ENCODE assay signal across 8 cellular contexts in genomic region chr1:20507564-20508410, GRCh38. TPM values are rescaled to one million over a fixed set of nuclear protein-coding genes. Genes with fewer than 3 reads are reported as not detected.
DNase-seq lines count a peak whose midpoint lies in the region; ATAC-seq and TF ChIP-seq lines count a peak whose summit lies in the region.

A gene with protein sequence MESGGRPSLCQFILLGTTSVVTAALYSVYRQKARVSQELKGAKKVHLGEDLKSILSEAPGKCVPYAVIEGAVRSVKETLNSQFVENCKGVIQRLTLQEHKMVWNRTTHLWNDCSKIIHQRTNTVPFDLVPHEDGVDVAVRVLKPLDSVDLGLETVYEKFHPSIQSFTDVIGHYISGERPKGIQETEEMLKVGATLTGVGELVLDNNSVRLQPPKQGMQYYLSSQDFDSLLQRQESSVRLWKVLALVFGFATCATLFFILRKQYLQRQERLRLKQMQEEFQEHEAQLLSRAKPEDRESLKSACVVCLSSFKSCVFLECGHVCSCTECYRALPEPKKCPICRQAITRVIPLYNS (minus strand): TSS chr1:20508151. CDS start chr1:20508024, 127 bp downstream.

- peaks cover 7% of the 10 kb centered on the region for H3K27me3 Mint-ChIP-seq in GM23338 (ENCODE audit: insufficient read depth, low read depth, poor library complexity)
- H3K27me3 Mint-ChIP-seq in activated T-helper 17 cell treated with anti-CD3 and anti-CD28 coated beads, Interleukin-2, amount 50 U/mL, for 72 hours = peaks cover under 1% of the 10 kb centered on the region
- peaks cover 0 to 5% (median 1%) of the 10 kb centered on the region in 5 donors for H3K27me3 Mint-ChIP-seq in naive thymus-derived CD4-positive, alpha-beta T cell
- peaks cover 3% of the 10 kb centered on the region for H3K27me3 Mint-ChIP-seq in stimulated activated memory B cell treated with anti-CD40 and anti-IgM and Interleukin-4, amounts not matched to agents 10 μg/mL and 1 μg/mL and 100 μg/mL, for 72 hours

- H3K79me2 ChIP-seq in GM23338 (replicated peaks; ENCODE audit: insufficient read depth) (peaks cover 44% of the 10 kb centered on the region), fibroblast of lung (ENCODE audit: control insufficient read depth, insufficient read depth, low read length) (peaks cover 38% of the 10 kb centered on the region)

- H3K9ac ChIP-seq in fibroblast of lung (ENCODE audit: insufficient read depth, low read length) = peak within 1 kb of the TSS; percentile 82

- no peaks in the 10 kb centered on the region for H3K9me2 ChIP-seq in GM23338 (ENCODE audit: insufficient read depth)

- H3K4me3 Mint-ChIP-seq in GM23338 = peak within 1 kb of the TSS; percentile 89
- H3K4me3 Mint-ChIP-seq in activated T-helper 17 cell treated with anti-CD3 and anti-CD28 coated beads, Interleukin-2, amount 50 U/mL, for 72 hours = peak within 1 kb of the TSS; percentile 82
- H3K4me3 Mint-ChIP-seq in naive thymus-derived CD4-positive, alpha-beta T cell = peak within 1 kb of the TSS; percentile 83 to 98 (median 88)
- H3K4me3 Mint-ChIP-seq in stimulated activated memory B cell treated with anti-CD40 and anti-IgM and Interleukin-4, amounts not matched to agents 10 μg/mL and 1 μg/mL and 100 μg/mL, for 72 hours = peak within 1 kb of the TSS; percentile 83

- no peaks in the 10 kb centered on the region; the same call in 1 of the 2 replicates for H3K4me1 ChIP-seq in GM23338 (ENCODE audit: insufficient read depth)
- H3K4me1 ChIP-seq in fibroblast of lung (ENCODE audit: control insufficient read depth, extremely low read depth, insufficient read depth, low read length) = peaks cover 2% of the 10 kb centered on the region
- peaks cover 8 to 22% of the 10 kb centered on the region in 2 donors for H3K4me1 ChIP-seq in naive thymus-derived CD4-positive, alpha-beta T cell (ENCODE audit: control insufficient read depth in 2 of 2, insufficient read depth in 2 of 2, low read length in 2 of 2)

- H3K4me3 ChIP-seq in GM23338 (peak within 1 kb of the TSS; percentile 95), fibroblast of lung (replicated peaks in 1 of 4; ENCODE audit: control extremely low read depth in 1 of 4, insufficient read depth in 1 of 4, low read depth in 3 of 4, low read length in 4 of 4) (peak within 1 kb of the TSS; percentile 80 to 98 (median 91))
- peak within 1 kb of the TSS; percentile 88 for H3K4me3 ChIP-seq in naive thymus-derived CD4-positive, alpha-beta T cell (ENCODE audit: low read length)

- H3K9me3 ChIP-seq in fibroblast of lung (ENCODE audit: control insufficient read depth, insufficient read depth, low read depth, low read length) = no peaks in the 10 kb centered on the region
- H3K9me3 ChIP-seq in naive thymus-derived CD4-positive, alpha-beta T cell (ENCODE audit: control insufficient read depth in 2 of 3, low read length in 3 of 3) = no peaks in the 10 kb centered on the region

- intact Hi-C loops in naive thymus-derived CD4-positive, alpha-beta T cell (cut with micrococcal nuclease) = loop anchor here (1.0 to 5.0 kb wide), 8 partner anchors 21 to 1295 kb away; partner anchors contain the start of genes PINK1 (in 2 of the 2), CAMK2N1 (in 1 of the 2), DDOST (in 1 of the 2) and EIF4G3 (in 1 of the 2)

- H3K4me1 Mint-ChIP-seq in GM23338 = peaks cover 4% of the 10 kb centered on the region; the same call in 2 of the 3 replicates
- peaks cover 10% of the 10 kb centered on the region for H3K4me1 Mint-ChIP-seq in activated T-helper 17 cell treated with anti-CD3 and anti-CD28 coated beads, Interleukin-2, amount 50 U/mL, for 72 hours
- H3K4me1 Mint-ChIP-seq in naive thymus-derived CD4-positive, alpha-beta T cell = peaks cover 15 to 40% (median 23%) of the 10 kb centered on the region in 7 donors
- H3K4me1 Mint-ChIP-seq in stimulated activated memory B cell treated with anti-CD40 and anti-IgM and Interleukin-4, amounts not matched to agents 10 μg/mL and 1 μg/mL and 100 μg/mL, for 72 hours = peaks cover 40% of the 10 kb centered on the region

- TF ChIP-seq CTCF in GM23338 (conservative IDR thresholded peaks at IDR 0.05; ENCODE audit: low read depth in 2 of 2) = no peak
- no peak for TF ChIP-seq CTCF in RWPE1 (conservative IDR thresholded peaks at IDR 0.05; ENCODE audit: low read depth)
- TF ChIP-seq CTCF in fibroblast of lung (conservative IDR thresholded peaks at IDR 0.05 in 1 of 2, IDR thresholded peaks at IDR 0.05 in 1 of 2; ENCODE audit: low read depth in 1 of 2, low read length in 2 of 2) = no peak

- no peaks in the 10 kb centered on the region for H3K36me3 Mint-ChIP-seq in GM23338 (ENCODE audit: low read depth)
- peaks cover 24% of the 10 kb centered on the region for H3K36me3 Mint-ChIP-seq in activated T-helper 17 cell treated with anti-CD3 and anti-CD28 coated beads, Interleukin-2, amount 50 U/mL, for 72 hours (ENCODE audit: low read depth)
- peaks cover 0 to 4% (median 0%) of the 10 kb centered on the region in 5 donors for H3K36me3 Mint-ChIP-seq in naive thymus-derived CD4-positive, alpha-beta T cell
- peaks cover 5% of the 10 kb centered on the region for H3K36me3 Mint-ChIP-seq in stimulated activated memory B cell treated with anti-CD40 and anti-IgM and Interleukin-4, amounts not matched to agents 10 μg/mL and 1 μg/mL and 100 μg/mL, for 72 hours

- ATAC-seq in GM23338 = peak; percentile 98
- peak; percentile 99 for ATAC-seq in activated T-helper 17 cell treated with anti-CD3 and anti-CD28 coated beads, Interleukin-2, amount 50 U/mL, for 72 hours (replicated peaks)
- ATAC-seq in naive thymus-derived CD4-positive, alpha-beta T cell = peak; percentile 94
- peak; percentile 98 for ATAC-seq in stimulated activated memory B cell treated with anti-CD40 and anti-IgM and Interleukin-4, amounts not matched to agents 10 μg/mL and 1 μg/mL and 100 μg/mL, for 72 hours

- no peaks in the 10 kb centered on the region for H3F3A ChIP-seq in GM23338 (replicated peaks; ENCODE audit: low read depth)

- CTCF ChIA-PET in RWPE1 (lab: Yijun Ruan, JAX) = interaction anchor here (0.6 kb wide), 1 partner anchor 128 kb away, joined by 3 read pairs; no protein-coding TSS in a partner anchor
- CTCF ChIA-PET in naive thymus-derived CD4-positive, alpha-beta T cell (lab: Charles Lee) = interaction anchor here (0.6 to 1.9 kb wide), 6 partner anchors 13 to 597 kb away, joined by 3 to 8 read pairs (median 3); partner anchors contain the start of gene PINK1

- H3K4me2 ChIP-seq in GM23338 = peak within 1 kb of the TSS; percentile 88
- peak within 1 kb of the TSS; percentile 84 for H3K4me2 ChIP-seq in fibroblast of lung (ENCODE audit: extremely low read depth, insufficient read depth, low read length)

- peak within 1 kb of the TSS; percentile 90 for H3K27ac Mint-ChIP-seq in GM23338
- peak within 1 kb of the TSS; percentile 74 for H3K27ac Mint-ChIP-seq in activated T-helper 17 cell treated with anti-CD3 and anti-CD28 coated beads, Interleukin-2, amount 50 U/mL, for 72 hours
- peak within 1 kb of the TSS; percentile 72 to 97 (median 92) for H3K27ac Mint-ChIP-seq in naive thymus-derived CD4-positive, alpha-beta T cell
- peak within 1 kb of the TSS; percentile 82 for H3K27ac Mint-ChIP-seq in stimulated activated memory B cell treated with anti-CD40 and anti-IgM and Interleukin-4, amounts not matched to agents 10 μg/mL and 1 μg/mL and 100 μg/mL, for 72 hours

- H3K27ac ChIP-seq in GM23338 (ENCODE audit: low read depth) (0 out of 2 replicates have a peak within 1 kb of the TSS, but pooled peaks have one; percentile 45), RWPE1 (peak within 1 kb of the TSS; percentile 82), fibroblast of lung (ENCODE audit: insufficient read depth, low read length) (peak within 1 kb of the TSS; percentile 91)
- peak within 1 kb of the TSS; percentile 97 for H3K27ac ChIP-seq in naive thymus-derived CD4-positive, alpha-beta T cell (ENCODE audit: low read depth, low read length)

- H3K36me3 ChIP-seq in GM23338 (ENCODE audit: insufficient read depth) = no peaks in the 10 kb centered on the region
- peaks cover 3% of the 10 kb centered on the region for H3K36me3 ChIP-seq in fibroblast of lung (ENCODE audit: control insufficient read depth, insufficient read depth, low read length)
- H3K36me3 ChIP-seq in naive thymus-derived CD4-positive, alpha-beta T cell (ENCODE audit: control insufficient read depth in 2 of 3, insufficient read depth in 3 of 3, low read length in 3 of 3) = peaks cover 0 to 12% (median 0%) of the 10 kb centered on the region in 3 experiments

- POLR2A ChIA-PET in RWPE1 (lab: Yijun Ruan, JAX; ENCODE audit: low non-redundant PET) = no interaction called here
- POLR2A ChIA-PET in naive thymus-derived CD4-positive, alpha-beta T cell (lab: Charles Lee) = interaction anchor here (0.5 to 1.9 kb wide), 6 partner anchors 14 to 1942 kb away, joined by 3 to 8 read pairs (median 5); no protein-coding TSS in a partner anchor

- H4K20me1 ChIP-seq in GM23338 (replicated peaks; ENCODE audit: insufficient read depth) (peaks cover 14% of the 10 kb centered on the region; the same call in 1 of the 2 replicates), fibroblast of lung (ENCODE audit: control insufficient read depth, extremely low read depth, insufficient read depth, low read length) (peaks cover 2% of the 10 kb centered on the region)

- DNase-seq in DMS79 (lab: John Stamatoyannopoulos, UW) (peak; percentile 92), GM23338 (ENCODE audit: low spot score) (peak; percentile 98), LoVo (ENCODE audit: low spot score) (peak; percentile 91), RWPE1 (ENCODE audit: low spot score) (peak; percentile 93), fibroblast of lung (ENCODE audit: low read depth in 2 of 2) (peak; percentile 92 to 93)
- peak; percentile 83 to 95 (median 89) for DNase-seq in naive thymus-derived CD4-positive, alpha-beta T cell

- peak within 1 kb of the TSS; percentile 93 for H2AFZ ChIP-seq in GM23338
- peak within 1 kb of the TSS; percentile 91 for H2AFZ ChIP-seq in fibroblast of lung (ENCODE audit: low read length)

- no peaks in the 10 kb centered on the region for H3K9me3 Mint-ChIP-seq in GM23338
- no peaks in the 10 kb centered on the region for H3K9me3 Mint-ChIP-seq in activated T-helper 17 cell treated with anti-CD3 and anti-CD28 coated beads, Interleukin-2, amount 50 U/mL, for 72 hours
- no peaks in the 10 kb centered on the region for H3K9me3 Mint-ChIP-seq in naive thymus-derived CD4-positive, alpha-beta T cell
- H3K9me3 Mint-ChIP-seq in stimulated activated memory B cell treated with anti-CD40 and anti-IgM and Interleukin-4, amounts not matched to agents 10 μg/mL and 1 μg/mL and 100 μg/mL, for 72 hours = no peaks in the 10 kb centered on the region

- H3K27me3 ChIP-seq in GM23338 (ENCODE audit: insufficient read depth) (no peaks in the 10 kb centered on the region), fibroblast of lung (ENCODE audit: control insufficient read depth, insufficient read depth, low read length) (no peaks in the 10 kb centered on the region)
- H3K27me3 ChIP-seq in naive thymus-derived CD4-positive, alpha-beta T cell (ENCODE audit: control insufficient read depth in 2 of 2, insufficient read depth in 2 of 2, low read length in 2 of 2) = no peaks in the 10 kb centered on the region

RNA-seq across cellular contexts. Expression of the gene that starts here (rescaled TPM):
- total RNA-seq in GM23338 (2014; rRNA removed; shearing (Covaris generic)) = 23.7 and 26.2 TPM in 2 replicates
- polyA plus RNA-seq in GM23338 (2016; fragmentation: Nextera tagmentation; extraction: Ambion mirVana) (8.1 and 8.9 TPM in 2 replicates), fibroblast of lung (25.7 and 31.9 TPM in 2 replicates)
- total RNA-seq in activated T-helper 17 cell treated with anti-CD3 and anti-CD28 coated beads, Interleukin-2, amount 50 U/mL, for 72 hours = 10 to 100 TPM; 11.6 to 16.3 TPM
- 21.8 and 26.9 TPM in 2 replicates for total RNA-seq in fibroblast of lung
- 25.5 and 34.3 TPM in 2 replicates for polyA plus RNA-seq in fibroblast of lung (2012)
- 45.2 and 78.8 TPM in 2 replicates for polyA minus RNA-seq in fibroblast of lung (ENCODE audit: low replicate concordance)
- 10 to 100 TPM; 16.5 to 21.5 (median 20.5) TPM for total RNA-seq in naive thymus-derived CD4-positive, alpha-beta T cell
- polyA plus RNA-seq in naive thymus-derived CD4-positive, alpha-beta T cell = 10 to 100 TPM; 24.7 to 40.5 TPM

Comparison
In these comparisons a context has a peak if more than half of its experiments do, and no peak if none do; other contexts are left out.
1. Peak in every context shown above with its lines: DNase-seq, ATAC-seq, H3K4me3 ChIP-seq and H3K27ac ChIP-seq.
2. H3K27ac ChIP-seq: peak in every context shown above with its lines; median percentile 97 in naive thymus-derived CD4-positive, alpha-beta T cell; 91 in fibroblast of lung; 82 in RWPE1; 45 in GM23338.